ENCODE assay signal across 12 cellular contexts in genomic region chr6:158047563-158048323, GRCh38.
DNase-seq lines count a peak whose midpoint lies in the region; ATAC-seq and FAIRE-seq lines count a peak whose summit lies in the region.
"Had no signal": no experiment of that assay in that cellular context is flagged by ENCODE, and none has a peak within 500 bp of the region (broad histone marks: within the 10 kb centered on the region; RNA-seq: fewer than 3 reads in every experiment).

No MANE protein-coding gene starts in this region.

- peaks cover 26% of the 10 kb centered on the region for H3K4me1 Mint-ChIP-seq in activated naive CD4-positive, alpha-beta T cell treated with anti-CD3 and anti-CD28 coated beads for 36 hours (ENCODE audit: low read depth)
- H3K4me1 Mint-ChIP-seq in stimulated activated naive CD8-positive, alpha-beta T cell treated with anti-CD3 and anti-CD28 coated beads, Interleukin-15, amount 100 ng/mL, for 72 hours: peaks cover 34% of the 10 kb centered on the region

- H3K4me3 Mint-ChIP-seq in activated naive CD4-positive, alpha-beta T cell treated with anti-CD3 and anti-CD28 coated beads for 36 hours: no peak overlapping the region
- peak overlapping the region in 1 of 2 donors; percentile 65 for H3K4me3 Mint-ChIP-seq in stimulated activated naive CD8-positive, alpha-beta T cell treated with anti-CD3 and anti-CD28 coated beads, Interleukin-15, amount 100 ng/mL, for 72 hours
- H3K4me3 Mint-ChIP-seq: stimulated activated memory B cell treated with anti-CD40 and anti-IgM and Interleukin-4, amounts not matched to agents 10 μg/mL and 1 μg/mL and 100 μg/mL, for 72 hours had no signal

- intact Hi-C loops in activated naive CD4-positive, alpha-beta T cell treated with anti-CD3 and anti-CD28 coated beads for 36 hours (cut with micrococcal nuclease): loop anchor here (1.0 kb wide), 3 partner anchors 10 to 66 kb away; partner anchors contain the start of gene SYNJ2

- ATAC-seq in stimulated activated naive CD8-positive, alpha-beta T cell treated with anti-CD3 and anti-CD28 coated beads, Interleukin-15, amount 100 ng/mL, for 72 hours: no peak
- no peak for ATAC-seq in HG03045 (IDR thresholded peaks at IDR 0.05; ENCODE audit: unreplicated experiment)
- ATAC-seq: stimulated activated memory B cell treated with anti-CD40 and anti-IgM and Interleukin-4, amounts not matched to agents 10 μg/mL and 1 μg/mL and 100 μg/mL, for 72 hours had no signal

- no peaks in the 10 kb centered on the region for H3K27me3 Mint-ChIP-seq in activated naive CD4-positive, alpha-beta T cell treated with anti-CD3 and anti-CD28 coated beads for 36 hours (ENCODE audit: low read depth)
- no peaks in the 10 kb centered on the region for H3K27me3 Mint-ChIP-seq in stimulated activated naive CD8-positive, alpha-beta T cell treated with anti-CD3 and anti-CD28 coated beads, Interleukin-15, amount 100 ng/mL, for 72 hours
- H3K27me3 Mint-ChIP-seq: stimulated activated memory B cell treated with anti-CD40 and anti-IgM and Interleukin-4, amounts not matched to agents 10 μg/mL and 1 μg/mL and 100 μg/mL, for 72 hours had no signal

- peaks cover 23% of the 10 kb centered on the region for H3K36me3 Mint-ChIP-seq in activated naive CD4-positive, alpha-beta T cell treated with anti-CD3 and anti-CD28 coated beads for 36 hours (ENCODE audit: low read depth)

- H3K9me3 Mint-ChIP-seq in activated naive CD4-positive, alpha-beta T cell treated with anti-CD3 and anti-CD28 coated beads for 36 hours: no peaks in the 10 kb centered on the region
- H3K9me3 Mint-ChIP-seq in stimulated activated naive CD8-positive, alpha-beta T cell treated with anti-CD3 and anti-CD28 coated beads, Interleukin-15, amount 100 ng/mL, for 72 hours: no peaks in the 10 kb centered on the region
- H3K9me3 Mint-ChIP-seq: stimulated activated memory B cell treated with anti-CD40 and anti-IgM and Interleukin-4, amounts not matched to agents 10 μg/mL and 1 μg/mL and 100 μg/mL, for 72 hours had no signal

- DNase-seq in activated naive CD4-positive, alpha-beta T cell treated with anti-CD3 and anti-CD28 coated beads for 36 hours: no peak
- no peak for DNase-seq in activated naive CD4-positive, alpha-beta T cell treated with anti-CD3 and anti-CD28 coated beads, Interleukin-2, amount 50 U/mL, for 16 hours
- DNase-seq in RCC 7860 (ENCODE audit: low spot score) (peak; percentile 55), left kidney (ENCODE audit: low read depth, low spot score) (peak; percentile 45), activated gamma-delta T cell (lab: John Stamatoyannopoulos, UW) (no peak), NCI-H2171 (lab: John Stamatoyannopoulos, UW) (no peak)
- no peak for DNase-seq in stimulated activated naive CD8-positive, alpha-beta T cell treated with anti-CD3 and anti-CD28 coated beads, Interleukin-15, amount 100 ng/mL, for 72 hours
- DNase-seq: cortex of kidney, NCI-H748 treated with DMSO at 0.1 percent for 48 hours had no signal

- peak overlapping the region; percentile 73 for H3K27ac Mint-ChIP-seq in activated naive CD4-positive, alpha-beta T cell treated with anti-CD3 and anti-CD28 coated beads for 36 hours
- H3K27ac Mint-ChIP-seq in stimulated activated naive CD8-positive, alpha-beta T cell treated with anti-CD3 and anti-CD28 coated beads, Interleukin-15, amount 100 ng/mL, for 72 hours: peak overlapping the region; percentile 86 to 91

- CTCF ChIA-PET in activated naive CD4-positive, alpha-beta T cell treated with anti-CD3 and anti-CD28 coated beads for 36 hours (lab: Charles Lee): interaction anchor here (0.7 to 4.5 kb wide), 4 partner anchors 21 to 124 kb away, joined by 3 to 25 read pairs (median 3); no protein-coding TSS in a partner anchor

- peak; percentile 80 for FAIRE-seq in RCC 7860 (lab: Jason Lieb, UNC)
- FAIRE-seq: GM12891 had no signal

Comparison
In these comparisons a context has a peak if more than half of its experiments do, and no peak if none do; other contexts are left out.
1. DNase-seq: peak in RCC 7860 (single experiment) and left kidney (single experiment); none in activated naive CD4-positive, alpha-beta T cell treated with anti-CD3 and anti-CD28 coated beads for 36 hours (single experiment), activated naive CD4-positive, alpha-beta T cell treated with anti-CD3 and anti-CD28 coated beads, Interleukin-2, amount 50 U/mL, for 16 hours (single experiment), stimulated activated naive CD8-positive, alpha-beta T cell treated with anti-CD3 and anti-CD28 coated beads, Interleukin-15, amount 100 ng/mL, for 72 hours (0 of 2), activated gamma-delta T cell (single experiment) and NCI-H2171 (single experiment).